1 cellular context compared by ENCODE assay signal in genomic region chr1:94355485-94355980, GRCh38.
TF ChIP-seq lines count a peak whose summit lies in the region.

No MANE protein-coding gene starts in this region.

TF ChIP-seq in HepG2, 621 proteins besides CTCF, POLR2A, EP300 and RAD21 (continued from another document and continues in another):
- TF ChIP-seq ARNT2 (CRISPR knock-in tag; IDR thresholded peaks at IDR 0.05; ENCODE audit: low read depth): no peak
- no peak for TF ChIP-seq ZBTB1 (CRISPR knock-in tag; IDR thresholded peaks at IDR 0.05; ENCODE audit: borderline replicate concordance)
- peak; percentile 10; the same call in 1 of the 2 replicates for TF ChIP-seq GATAD2A (CRISPR knock-in tag; IDR thresholded peaks at IDR 0.05)
- TF ChIP-seq ZNF746 (CRISPR knock-in tag; IDR thresholded peaks at IDR 0.05): no peak
- no peak for TF ChIP-seq KDM5B (CRISPR knock-in tag; IDR thresholded peaks at IDR 0.05; ENCODE audit: borderline replicate concordance)
- no peak for TF ChIP-seq ELK4 (CRISPR knock-in tag; IDR thresholded peaks at IDR 0.05; ENCODE audit: borderline replicate concordance)
- TF ChIP-seq IRF1 (CRISPR knock-in tag; IDR thresholded peaks at IDR 0.05; ENCODE audit: low read depth): no peak
- no peak for TF ChIP-seq ZSCAN5A (CRISPR knock-in tag; IDR thresholded peaks at IDR 0.05; ENCODE audit: borderline replicate concordance)
- TF ChIP-seq SALL2 (CRISPR knock-in tag; IDR thresholded peaks at IDR 0.05): no peak
- no peak for TF ChIP-seq DDIT3 (CRISPR knock-in tag; IDR thresholded peaks at IDR 0.05)
- TF ChIP-seq HIVEP1 (CRISPR knock-in tag; IDR thresholded peaks at IDR 0.05): no peak
- TF ChIP-seq THRA (CRISPR knock-in tag; IDR thresholded peaks at IDR 0.05; ENCODE audit: borderline replicate concordance): no peak
- TF ChIP-seq ZNF574 (CRISPR knock-in tag; IDR thresholded peaks at IDR 0.05): no peak
- TF ChIP-seq MEIS2 (CRISPR knock-in tag; IDR thresholded peaks at IDR 0.05): no peak
- TF ChIP-seq RFXANK (CRISPR knock-in tag; IDR thresholded peaks at IDR 0.05): no peak
- no peak for TF ChIP-seq REL (CRISPR knock-in tag; conservative IDR thresholded peaks at IDR 0.05)
- no peak for TF ChIP-seq ZNF670 (CRISPR knock-in tag; IDR thresholded peaks at IDR 0.05; ENCODE audit: borderline replicate concordance)
- no peak for TF ChIP-seq ZNF331 (CRISPR knock-in tag; IDR thresholded peaks at IDR 0.05)
- TF ChIP-seq BHLHE40 (IDR thresholded peaks at IDR 0.05; ENCODE audit: low read length): no peak
- TF ChIP-seq ASH2L (IDR thresholded peaks at IDR 0.05; ENCODE audit: insufficient read length, low read depth, low read length): peak; percentile 50
- peak; percentile 42; the same call in 1 of the 2 replicates for TF ChIP-seq NFIC (IDR thresholded peaks at IDR 0.05; ENCODE audit: low read length)
- no peak for TF ChIP-seq ZNF629 (CRISPR knock-in tag; conservative IDR thresholded peaks at IDR 0.05)
- TF ChIP-seq ZNF18 (CRISPR knock-in tag; IDR thresholded peaks at IDR 0.05; ENCODE audit: insufficient replicate concordance): no peak
- no peak for TF ChIP-seq HDAC6 (IDR thresholded peaks at IDR 0.05; ENCODE audit: low read depth, low read length)
- no peak for TF ChIP-seq ZNF772 (CRISPR knock-in tag; IDR thresholded peaks at IDR 0.05)
- no peak for TF ChIP-seq THAP7 (CRISPR knock-in tag; IDR thresholded peaks at IDR 0.05)
- no peak for TF ChIP-seq DR1 (CRISPR knock-in tag; IDR thresholded peaks at IDR 0.05)
- TF ChIP-seq MAFF (IDR thresholded peaks at IDR 0.05; ENCODE audit: low read depth, low read length): peak; percentile 65
- no peak for TF ChIP-seq POLR2AphosphoS2 (IDR thresholded peaks at IDR 0.05; ENCODE audit: low read depth, low read length)
- no peak for TF ChIP-seq ATF2 (CRISPR knock-in tag; IDR thresholded peaks at IDR 0.05)
- no peak for TF ChIP-seq CCDC6 (CRISPR knock-in tag; IDR thresholded peaks at IDR 0.05)
- TF ChIP-seq ZNF235 (CRISPR knock-in tag; IDR thresholded peaks at IDR 0.05; ENCODE audit: borderline replicate concordance): no peak
- TF ChIP-seq KAT7 (CRISPR knock-in tag; IDR thresholded peaks at IDR 0.05; ENCODE audit: borderline replicate concordance): no peak
- no peak for TF ChIP-seq ZUFSP (CRISPR knock-in tag; IDR thresholded peaks at IDR 0.05; ENCODE audit: borderline replicate concordance)
- no peak for TF ChIP-seq ZNF546 (CRISPR knock-in tag; conservative IDR thresholded peaks at IDR 0.05)
- no peak for TF ChIP-seq ZNF646 (CRISPR knock-in tag; IDR thresholded peaks at IDR 0.05)
- no peak for TF ChIP-seq ZNF740 (CRISPR knock-in tag; IDR thresholded peaks at IDR 0.05)
- no peak for TF ChIP-seq ZNF234 (CRISPR knock-in tag; conservative IDR thresholded peaks at IDR 0.05)
- no peak for TF ChIP-seq KLF6 (CRISPR knock-in tag; IDR thresholded peaks at IDR 0.05)
